ENCODE assay signal across 8 cellular contexts in the genomic region with DNA sequence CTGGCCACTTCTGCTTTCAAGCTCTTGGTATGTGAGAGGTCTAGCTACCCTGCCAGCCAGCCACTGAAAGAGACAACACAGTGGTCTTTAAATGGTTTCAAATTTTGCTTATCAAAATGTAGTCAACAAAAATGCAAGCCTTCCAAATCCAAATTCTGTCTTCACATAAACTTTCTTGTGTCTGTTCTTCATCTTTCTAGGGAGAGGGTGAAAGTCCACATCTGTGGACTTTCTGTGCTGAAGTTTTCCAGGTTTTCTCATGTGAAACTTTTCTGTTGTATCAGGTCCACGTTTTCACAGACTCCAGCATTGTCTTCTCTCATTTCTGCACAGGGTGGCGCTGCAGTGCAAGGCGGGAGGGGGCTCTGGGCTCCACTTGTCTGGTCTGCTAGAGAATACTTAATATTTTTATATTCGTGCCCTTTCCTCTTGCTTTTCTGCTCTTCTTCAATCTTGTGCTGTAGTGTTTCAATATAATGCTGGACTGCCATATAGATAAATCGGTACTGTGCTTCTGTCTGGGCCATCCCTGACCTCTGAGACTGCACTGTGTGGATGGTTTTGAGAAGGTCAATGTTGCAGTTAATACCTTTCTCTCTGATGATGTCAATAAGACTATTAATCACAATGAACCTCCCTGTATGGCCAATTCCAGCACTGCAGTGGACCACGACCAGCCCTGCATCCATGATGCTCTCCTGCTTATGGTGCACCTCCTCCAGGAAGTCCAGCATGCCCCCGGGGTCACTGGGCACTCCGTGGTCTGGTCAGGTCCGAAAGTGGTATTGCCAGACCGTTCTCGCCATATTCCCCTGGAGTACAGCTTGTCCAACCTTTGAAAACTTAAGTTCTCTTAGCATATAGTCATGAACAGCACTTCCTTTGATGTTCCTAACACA.
DNase-seq lines count a peak whose midpoint lies in the region; ATAC-seq lines count a peak whose summit lies in the region.

No MANE protein-coding gene starts in this region.

- peak; percentile 54 for DNase-seq in Ammon's horn (ENCODE audit: low spot score)
- peak; percentile 34 for DNase-seq in NCI-H2171 treated with DMSO at 0.1 percent for 48 hours (lab: John Stamatoyannopoulos, UW)
- peak; percentile 93 for DNase-seq in activated CD4-positive, alpha-beta T cell treated with anti-CD3 and anti-CD28 coated beads, Interleukin-2, amount 10 ng/mL, durations not matched to agents 24 days and 14 days
- peak; percentile 70 for DNase-seq in dedifferentiated amniotic fluid mesenchymal stem cell (ENCODE audit: extremely low spot score)
- DNase-seq in lung microvascular endothelial cell (ENCODE audit: low read depth in 2 of 2), result peak; percentile 68 to 77
- peak; percentile 44 to 64 for DNase-seq in stimulated activated CD8-positive, alpha-beta memory T cell treated with anti-CD3 and anti-CD28 coated beads, Interleukin-7, amount 100 ng/mL, for 1 hour (ENCODE audit: low read depth in 2 of 2)
- DNase-seq in LoVo (ENCODE audit: low spot score), result no peak

- peak; percentile 40 for ATAC-seq in GM19455 (IDR thresholded peaks at IDR 0.05; ENCODE audit: unreplicated experiment)

- peaks cover 3% of the 10 kb centered on the region for H3K36me3 Mint-ChIP-seq in activated CD4-positive, alpha-beta T cell treated with anti-CD3 and anti-CD28 coated beads, Interleukin-2, amount 10 ng/mL, durations not matched to agents 24 days and 14 days (ENCODE audit: low read depth)

- peaks cover 75% of the 10 kb centered on the region for H3K4me1 Mint-ChIP-seq in activated CD4-positive, alpha-beta T cell treated with anti-CD3 and anti-CD28 coated beads, Interleukin-2, amount 10 ng/mL, durations not matched to agents 24 days and 14 days

- H3K4me3 Mint-ChIP-seq in activated CD4-positive, alpha-beta T cell treated with anti-CD3 and anti-CD28 coated beads, Interleukin-2, amount 10 ng/mL, durations not matched to agents 24 days and 14 days, result peak overlapping the region; percentile 46

- intact Hi-C loops in activated CD4-positive, alpha-beta T cell treated with anti-CD3 and anti-CD28 coated beads, Interleukin-2, amount 10 ng/mL, durations not matched to agents 24 days and 14 days (cut with micrococcal nuclease), result loop anchor here (1.0 to 2.0 kb wide), 4 partner anchors 240 to 404 kb away; no protein-coding TSS in a partner anchor

- H3K27ac Mint-ChIP-seq in activated CD4-positive, alpha-beta T cell treated with anti-CD3 and anti-CD28 coated beads, Interleukin-2, amount 10 ng/mL, durations not matched to agents 24 days and 14 days, result peak overlapping the region; percentile 75

- H3K27me3 Mint-ChIP-seq in activated CD4-positive, alpha-beta T cell treated with anti-CD3 and anti-CD28 coated beads, Interleukin-2, amount 10 ng/mL, durations not matched to agents 24 days and 14 days, result peaks cover 1% of the 10 kb centered on the region

- peaks cover 6% of the 10 kb centered on the region for H3K9me3 Mint-ChIP-seq in activated CD4-positive, alpha-beta T cell treated with anti-CD3 and anti-CD28 coated beads, Interleukin-2, amount 10 ng/mL, durations not matched to agents 24 days and 14 days
